ENCODE assay signal across 13 cellular contexts in genomic region chr2:237257471-237257951, GRCh38.
DNase-seq lines count a peak whose midpoint lies in the region; ATAC-seq, FAIRE-seq and TF ChIP-seq lines count a peak whose summit lies in the region.
"Had no signal": no experiment of that assay in that cellular context is flagged by ENCODE, and none has a peak within 500 bp of the region (broad histone marks: within the 10 kb centered on the region; RNA-seq: fewer than 3 reads in every experiment).

No MANE protein-coding gene starts in this region.

- no peaks in the 10 kb centered on the region for H3K36me3 Mint-ChIP-seq in activated T-cell treated with anti-CD3 and anti-CD28 coated beads, Interleukin-2, amount 50 U/mL, for 24 hours (ENCODE audit: low read depth)
- H3K36me3 Mint-ChIP-seq: activated naive CD8-positive, alpha-beta T cell treated with anti-CD3 and anti-CD28 coated beads for 36 hours; natural killer cell had no signal

- FAIRE-seq in frontal cortex (lab: Jason Lieb, UNC): no peak

- H3K27ac Mint-ChIP-seq in activated T-cell treated with anti-CD3 and anti-CD28 coated beads, Interleukin-2, amount 50 U/mL, for 24 hours: no peak overlapping the region
- H3K27ac Mint-ChIP-seq: activated naive CD8-positive, alpha-beta T cell treated with anti-CD3 and anti-CD28 coated beads for 36 hours; natural killer cell had no signal

- no peak overlapping the region for H3K4me3 ChIP-seq in BJ (ENCODE audit: low read depth, low read length)
- H3K4me3 ChIP-seq in WI38 (ENCODE audit: low read depth, low read length): peak overlapping the region; percentile 38
- no peak overlapping the region for H3K4me3 ChIP-seq in gastroesophageal sphincter
- no peak overlapping the region for H3K4me3 ChIP-seq in gastrocnemius medialis
- H3K4me3 ChIP-seq: BLaER1 had no signal

- CTCF ChIA-PET in BJ (lab: Yijun Ruan, JAX): interaction anchor here (0.6 to 3.2 kb wide), 16 partner anchors 11 to 500 kb away, joined by 3 to 11 read pairs (median 3); no protein-coding TSS in a partner anchor

- peaks cover 8 to 61% (median 32%) of the 10 kb centered on the region in 3 donors for H3K4me1 ChIP-seq in gastroesophageal sphincter
- no peaks in the 10 kb centered on the region for H3K4me1 ChIP-seq in gastrocnemius medialis
- peaks cover 2% of the 10 kb centered on the region for H3K4me1 ChIP-seq in foreskin keratinocyte

- H3K27ac ChIP-seq in gastroesophageal sphincter (peak overlapping the region; percentile 42 to 81 (median 56)), gastrocnemius medialis (peak overlapping the region; percentile 59 to 73 (median 65)), foreskin keratinocyte (no peak overlapping the region)
- H3K27ac ChIP-seq: BLaER1 had no signal

- no peak overlapping the region for H3K4me3 Mint-ChIP-seq in activated T-cell treated with anti-CD3 and anti-CD28 coated beads, Interleukin-2, amount 50 U/mL, for 24 hours
- H3K4me3 Mint-ChIP-seq: activated naive CD8-positive, alpha-beta T cell treated with anti-CD3 and anti-CD28 coated beads for 36 hours; natural killer cell had no signal

- TF ChIP-seq POLR2A in gastroesophageal sphincter (IDR thresholded peaks at IDR 0.05) (no peak), gastrocnemius medialis (IDR thresholded peaks at IDR 0.05) (no peak)

- POLR2A ChIA-PET in BJ (lab: Charles Lee): interaction anchor here (0.6 to 2.1 kb wide), 10 partner anchors 19 to 413 kb away, joined by 3 to 11 read pairs (median 4); partner anchors contain the start of gene COL6A3

- WGBS in gastroesophageal sphincter (ENCODE audit: low coverage in 1 of 2), 2 donors: 39 to 65% methylated on average over 7 to 10 of the region's 10 CpGs

- H3K9me3 ChIP-seq in gastroesophageal sphincter (no peaks in the 10 kb centered on the region), gastrocnemius medialis (no peaks in the 10 kb centered on the region)

- H3K36me3 ChIP-seq in BJ (ENCODE audit: control insufficient read depth, insufficient read depth, low read length): no peaks in the 10 kb centered on the region
- no peaks in the 10 kb centered on the region for H3K36me3 ChIP-seq in gastroesophageal sphincter
- no peaks in the 10 kb centered on the region for H3K36me3 ChIP-seq in gastrocnemius medialis

- H3K27me3 Mint-ChIP-seq in activated T-cell treated with anti-CD3 and anti-CD28 coated beads, Interleukin-2, amount 50 U/mL, for 24 hours: peaks cover 30% of the 10 kb centered on the region

- peaks cover 2% of the 10 kb centered on the region for H3K4me1 Mint-ChIP-seq in activated T-cell treated with anti-CD3 and anti-CD28 coated beads, Interleukin-2, amount 50 U/mL, for 24 hours (ENCODE audit: low read depth)
- H3K4me1 Mint-ChIP-seq: natural killer cell had no signal

- H3K9me3 Mint-ChIP-seq in activated T-cell treated with anti-CD3 and anti-CD28 coated beads, Interleukin-2, amount 50 U/mL, for 24 hours: no peaks in the 10 kb centered on the region
- H3K9me3 Mint-ChIP-seq: activated naive CD8-positive, alpha-beta T cell treated with anti-CD3 and anti-CD28 coated beads for 36 hours; natural killer cell had no signal

- ATAC-seq in gastroesophageal sphincter (peak; percentile 41), gastrocnemius medialis (no peak), foreskin keratinocyte (no peak), GM19397 (IDR thresholded peaks at IDR 0.05; ENCODE audit: unreplicated experiment) (no peak)
- ATAC-seq: natural killer cell had no signal

- in situ Hi-C loops in gastrocnemius medialis (cut with MboI; ENCODE audit: low sequenced_read_pairs in 4 of 4): no loop called here

- no peaks in the 10 kb centered on the region for H3K27me3 ChIP-seq in BJ (ENCODE audit: control insufficient read depth, insufficient read depth, low read length)
- H3K27me3 ChIP-seq in gastroesophageal sphincter: no peaks in the 10 kb centered on the region
- H3K27me3 ChIP-seq in gastrocnemius medialis: no peaks in the 10 kb centered on the region
- peaks cover 4% of the 10 kb centered on the region for H3K27me3 ChIP-seq in foreskin keratinocyte
- H3K27me3 ChIP-seq: BLaER1 had no signal

- no peak for TF ChIP-seq EP300 in gastroesophageal sphincter (IDR thresholded peaks at IDR 0.05)

- no peak for TF ChIP-seq CTCF in BJ (IDR thresholded peaks at IDR 0.05; ENCODE audit: insufficient read depth, low read depth, low read length)
- no peak for TF ChIP-seq CTCF in WI38 (IDR thresholded peaks at IDR 0.05; ENCODE audit: low read depth, low read length)
- no peak for TF ChIP-seq CTCF in gastroesophageal sphincter (IDR thresholded peaks at IDR 0.05)
- TF ChIP-seq CTCF in gastrocnemius medialis (IDR thresholded peaks at IDR 0.05 in 4 of 5, conservative IDR thresholded peaks at IDR 0.05 in 1 of 5): no peak
- TF ChIP-seq CTCF in foreskin keratinocyte (conservative IDR thresholded peaks at IDR 0.05): no peak

- DNase-seq in BJ (ENCODE audit: low read depth): peak; percentile 63
- DNase-seq in gastrocnemius medialis: no peak
- DNase-seq in activated T-cell treated with anti-CD3 and anti-CD28 coated beads, Interleukin-2, amount 50 U/mL, for 24 hours: no peak
- no peak for DNase-seq in foreskin keratinocyte
- DNase-seq in frontal cortex (ENCODE audit: low spot score in 2 of 2): no peak
- DNase-seq: activated naive CD8-positive, alpha-beta T cell treated with anti-CD3 and anti-CD28 coated beads for 36 hours; natural killer cell; NCI-H1436 treated with DMSO at 0.1 percent for 48 hours; T1000 had no signal

- intact Hi-C loops in gastrocnemius medialis (cut with DNase I; ENCODE audit: low total_unique reads): loop anchor here (5.0 kb wide), 2 partner anchors 65 to 80 kb away; no protein-coding TSS in a partner anchor
